In the genomic region with DNA sequence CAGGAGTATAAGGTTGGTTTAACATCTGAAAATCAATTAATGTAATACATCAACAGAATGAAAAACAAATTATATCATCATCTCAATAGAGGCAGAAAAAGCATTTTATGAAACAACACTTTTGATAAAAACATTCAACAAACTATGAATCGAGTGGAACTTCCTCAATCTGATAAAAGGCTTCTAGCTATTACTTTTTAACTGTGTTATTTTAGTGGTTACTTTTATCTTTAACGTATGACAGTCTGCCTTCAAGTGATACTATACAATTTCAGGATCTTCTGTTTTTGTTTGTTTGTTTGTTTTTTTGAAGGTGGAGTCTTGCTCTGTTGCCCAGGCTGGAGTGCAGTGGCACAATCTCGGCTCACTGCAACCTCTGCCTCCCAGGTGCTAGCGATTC, we compare ENCODE assay signal across 1 cellular context.
TF ChIP-seq lines count a peak whose summit lies in the region.

No MANE protein-coding gene starts in this region.

TF ChIP-seq in GM12878, 131 proteins besides CTCF, POLR2A, EP300 and RAD21:
- TF ChIP-seq MLLT1 (IDR thresholded peaks at IDR 0.05) (peak; percentile 44; the same call in 1 of the 2 replicates), PKNOX1 (IDR thresholded peaks at IDR 0.05) (no peak)
TF ChIP-seq in GM12878: peak in this region for 1.
